12 cellular contexts compared by ENCODE assay signal in genomic region chr20:1377984-1378742, GRCh38. TPM values are rescaled to one million over a fixed set of nuclear protein-coding genes. Genes with fewer than 3 reads are reported as not detected.
DNase-seq lines count a peak whose midpoint lies in the region; ATAC-seq and TF ChIP-seq lines count a peak whose summit lies in the region.
"Had no signal": no experiment of that assay in that cellular context is flagged by ENCODE, and none has a peak within 500 bp of the region (broad histone marks: within the 10 kb centered on the region; RNA-seq: fewer than 3 reads in every experiment).

No MANE protein-coding gene starts in this region.

- no peak for TF ChIP-seq CTCF in IMR-90 (conservative IDR thresholded peaks at IDR 0.05; ENCODE audit: low read depth, low read length)
- TF ChIP-seq CTCF in nephron progenitor cell (IDR thresholded peaks at IDR 0.05): no peak
- no peak for TF ChIP-seq CTCF in WERI-Rb-1 (IDR thresholded peaks at IDR 0.05; ENCODE audit: low read depth, low read length)
- no peak for TF ChIP-seq CTCF in GM20000 (IDR thresholded peaks at IDR 0.05; ENCODE audit: extremely low read depth, missing control alignments)

- peaks cover 18 to 93% of the 10 kb centered on the region in 2 experiments for H3K79me1 ChIP-seq in IMR-90 (ENCODE audit: low read depth in 1 of 2, low read length in 2 of 2)

- WGBS in IMR-90 (ENCODE audit: extremely low coverage in 2 of 2, insufficient read length in 1 of 2), 2 experiments: no CpG with 5 or more reads among the region's 6 CpGs

- CTCF ChIA-PET in IMR-90 (lab: Yijun Ruan, JAX): no interaction called here

- BruUV-seq in IMR-90 (replicated peaks; lab: Mats Ljungman, UMichigan): no TSS peak

- H4K8ac ChIP-seq in IMR-90 (ENCODE audit: low read depth in 2 of 2, low read length in 2 of 2): peak overlapping the region in 1 of 2 experiments; percentile 2; a peak in 1 of 4 replicates

- in situ Hi-C loops in IMR-90 (cut with MboI; ENCODE audit: low sequenced_read_pairs): no loop called here

- no peak for DNase-seq in CD4-positive, CD25-positive, alpha-beta regulatory T cell
- DNase-seq in IMR-90 (peak; percentile 67), astrocyte of the hippocampus (ENCODE audit: low read depth, low spot score) (peak; percentile 76), nephron progenitor cell (no peak), WERI-Rb-1 (no peak), GM20000 (ENCODE audit: low spot score) (no peak), SHP77 treated with DMSO at 0.1 percent for 48 hours (lab: John Stamatoyannopoulos, UW) (no peak)
- DNase-seq: MG63, SIG-M5, sigmoid colon, transverse colon had no signal

- no peak overlapping the region for H2BK15ac ChIP-seq in IMR-90 (ENCODE audit: low read depth, low read length)

- TF ChIP-seq POLR2A in IMR-90 (IDR thresholded peaks at IDR 0.05; ENCODE audit: low read depth, low read length): no peak

- peak overlapping the region; percentile 49 for H3K14ac ChIP-seq in IMR-90 (replicated peaks; ENCODE audit: low read depth, low read length)

- no peak overlapping the region for H3K18ac ChIP-seq in IMR-90 (ENCODE audit: low read depth, low read length)

- H2BK120ac ChIP-seq in IMR-90 (ENCODE audit: low read depth, low read length): no peak overlapping the region

- no peak overlapping the region for H3K4me2 ChIP-seq in IMR-90 (ENCODE audit: low read depth, low read length)

- H3K4me1 ChIP-seq in CD4-positive, CD25-positive, alpha-beta regulatory T cell (ENCODE audit: control insufficient read depth, insufficient read depth, low read length, poor library complexity, severe bottlenecking): peaks cover 45% of the 10 kb centered on the region
- peaks cover 36% of the 10 kb centered on the region for H3K4me1 ChIP-seq in IMR-90 (ENCODE audit: control insufficient read depth, insufficient read depth, low read length)

- dilution Hi-C loops in IMR-90 (cut with HindIII; ENCODE audit: low sequenced_read_pairs, unreplicated experiment): no loop called here

- peaks cover 29% of the 10 kb centered on the region for H3K36me3 ChIP-seq in CD4-positive, CD25-positive, alpha-beta regulatory T cell (ENCODE audit: control insufficient read depth, insufficient read depth, low read length)
- H3K36me3 ChIP-seq in IMR-90 (ENCODE audit: control insufficient read depth, insufficient read depth, low read length) (peaks cover 4% of the 10 kb centered on the region), WERI-Rb-1 (peaks cover 18% of the 10 kb centered on the region)

- peak overlapping the region; percentile 46 for H2AK9ac ChIP-seq in IMR-90 (replicated peaks; ENCODE audit: low read depth, low read length, poor library complexity)

- no peak overlapping the region for H3K9ac ChIP-seq in IMR-90 (ENCODE audit: low read depth, low read length)

- H3K9me1 ChIP-seq in IMR-90 (ENCODE audit: insufficient read depth, low read length): peaks cover 56% of the 10 kb centered on the region

- H3K23ac ChIP-seq in IMR-90 (ENCODE audit: low read depth, low read length): peak overlapping the region; percentile 72

- H2BK20ac ChIP-seq in IMR-90 (ENCODE audit: low read depth, low read length): no peak overlapping the region; the same call in 1 of the 2 replicates

- H3K9me3 Mint-ChIP-seq in CD4-positive, CD25-positive, alpha-beta regulatory T cell: no peaks in the 10 kb centered on the region
- H3K9me3 Mint-ChIP-seq in nephron progenitor cell: no peaks in the 10 kb centered on the region

- intact Hi-C loops in IMR-90 (cut with micrococcal nuclease): loop anchor here (5.0 kb wide), 1 partner anchor 51 kb away; the partner anchor contains the start of gene SDCBP2

- peaks cover 23% of the 10 kb centered on the region for H3K36me3 Mint-ChIP-seq in CD4-positive, CD25-positive, alpha-beta regulatory T cell
- H3K36me3 Mint-ChIP-seq in nephron progenitor cell (ENCODE audit: low read depth): peaks cover 12% of the 10 kb centered on the region

- no peak overlapping the region for H4K5ac ChIP-seq in IMR-90 (ENCODE audit: low read depth, low read length)

- no peaks in the 10 kb centered on the region for H3K27me3 ChIP-seq in CD4-positive, CD25-positive, alpha-beta regulatory T cell (ENCODE audit: control insufficient read depth, insufficient read depth, low read length)
- no peaks in the 10 kb centered on the region for H3K27me3 ChIP-seq in IMR-90 (ENCODE audit: control insufficient read depth, insufficient read depth, low read length)
- H3K27me3 ChIP-seq in WERI-Rb-1 (ENCODE audit: insufficient read depth, low read depth, severe bottlenecking): no peaks in the 10 kb centered on the region
- H3K27me3 ChIP-seq: MG63, sigmoid colon, transverse colon had no signal

- peak overlapping the region; percentile 27 for H3K4me3 ChIP-seq in CD4-positive, CD25-positive, alpha-beta regulatory T cell (ENCODE audit: low read depth, low read length)
- no peak overlapping the region for H3K4me3 ChIP-seq in IMR-90 (ENCODE audit: insufficient read depth, low read depth, low read length)
- no peak overlapping the region for H3K4me3 ChIP-seq in WERI-Rb-1 (ENCODE audit: low read depth, low read length)
- H3K4me3 ChIP-seq: MG63, sigmoid colon, transverse colon had no signal

- POLR2A ChIA-PET in IMR-90 (lab: Charles Lee; ENCODE audit: unreplicated experiment): no interaction called here

- peak overlapping the region; percentile 63; the same call in 1 of the 2 replicates for H2AK5ac ChIP-seq in IMR-90 (ENCODE audit: low read depth, low read length)

- no peaks in the 10 kb centered on the region for H3K27me3 Mint-ChIP-seq in CD4-positive, CD25-positive, alpha-beta regulatory T cell
- peaks cover 2% of the 10 kb centered on the region for H3K27me3 Mint-ChIP-seq in nephron progenitor cell (ENCODE audit: low read depth, poor library complexity)

- H4K20me1 ChIP-seq in IMR-90 (ENCODE audit: insufficient read depth, low read length): peaks cover 93% of the 10 kb centered on the region

- H4K91ac ChIP-seq in IMR-90 (ENCODE audit: insufficient read depth, low read depth, low read length): no peak overlapping the region

- H3K9me3 ChIP-seq in CD4-positive, CD25-positive, alpha-beta regulatory T cell (ENCODE audit: control insufficient read depth in 2 of 2, low read length in 2 of 2): no peaks in the 10 kb centered on the region
- H3K9me3 ChIP-seq in IMR-90 (ENCODE audit: control insufficient read depth, insufficient read depth, low read length): no peaks in the 10 kb centered on the region
- no peaks in the 10 kb centered on the region for H3K9me3 ChIP-seq in WERI-Rb-1 (ENCODE audit: severe bottlenecking)
- H3K9me3 ChIP-seq: MG63, sigmoid colon, transverse colon had no signal

- peak overlapping the region; percentile 26; the same call in 1 of the 2 replicates for H3K4ac ChIP-seq in IMR-90 (ENCODE audit: low read depth, low read length)

- TF ChIP-seq RAD21 in IMR-90 (IDR thresholded peaks at IDR 0.05; ENCODE audit: low read length): no peak

- H2AFZ ChIP-seq in IMR-90 (replicated peaks; ENCODE audit: low read length, poor library complexity): no peak overlapping the region

- H3K56ac ChIP-seq in IMR-90 (ENCODE audit: extremely low read depth, insufficient read depth, low read length): no peak overlapping the region

- peak overlapping the region; percentile 69 to 90 (median 86) for H3K27ac Mint-ChIP-seq in CD4-positive, CD25-positive, alpha-beta regulatory T cell
- H3K27ac Mint-ChIP-seq in nephron progenitor cell: peak overlapping the region; percentile 89

- peak overlapping the region in 3 of 4 donors; percentile 19 to 63 (median 58) for H3K4me3 Mint-ChIP-seq in CD4-positive, CD25-positive, alpha-beta regulatory T cell
- no peak overlapping the region for H3K4me3 Mint-ChIP-seq in nephron progenitor cell

- ATAC-seq in CD4-positive, CD25-positive, alpha-beta regulatory T cell (ENCODE audit: low read depth in 2 of 2): no peak
- ATAC-seq in IMR-90 (ENCODE audit: low read depth) (no peak), GM18502 (IDR thresholded peaks at IDR 0.05; ENCODE audit: poor library complexity, unreplicated experiment) (no peak)

- peaks cover 58 to 93% (median 75%) of the 10 kb centered on the region in 4 donors for H3K4me1 Mint-ChIP-seq in CD4-positive, CD25-positive, alpha-beta regulatory T cell
- H3K4me1 Mint-ChIP-seq in nephron progenitor cell: peaks cover 83% of the 10 kb centered on the region

- peak overlapping the region; percentile 60 for H2BK5ac ChIP-seq in IMR-90 (ENCODE audit: low read depth, low read length, poor library complexity, severe bottlenecking)

- no peak overlapping the region for H3K27ac ChIP-seq in CD4-positive, CD25-positive, alpha-beta regulatory T cell (ENCODE audit: insufficient read depth, low read length, poor library complexity, severe bottlenecking)
- H3K27ac ChIP-seq in IMR-90 (ENCODE audit: insufficient read depth, low read length) (no peak overlapping the region), WERI-Rb-1 (no peak overlapping the region)

TF ChIP-seq in IMR-90, 13 proteins besides CTCF, POLR2A, EP300 and RAD21:
- TF ChIP-seq MAFK (IDR thresholded peaks at IDR 0.05; ENCODE audit: low read depth, low read length) (no peak), FOS (IDR thresholded peaks at IDR 0.05; ENCODE audit: low read depth, low read length) (no peak), BHLHE40 (IDR thresholded peaks at IDR 0.05; ENCODE audit: low read depth, low read length) (no peak), CEBPB (IDR thresholded peaks at IDR 0.05; ENCODE audit: low read depth, low read length) (0 out of 2 replicates have a peak, but pooled peaks have one; percentile 12), RFX5 (IDR thresholded peaks at IDR 0.05; ENCODE audit: low read depth, low read length) (no peak)
TF ChIP-seq in IMR-90: peak in this region for 1.

RNA-seq across cellular contexts. Expression of gene FKBP1A, which starts 14.7 kb away (rescaled TPM):
- 84.3 TPM for total RNA-seq in CD4-positive, CD25-positive, alpha-beta regulatory T cell
- polyA plus RNA-seq in CD4-positive, CD25-positive, alpha-beta regulatory T cell: 10 to 100 TPM; 49.1 to 72.4 (median 59.4) TPM
- 91.9 and 120 TPM in 2 replicates for total RNA-seq in IMR-90 (2012; rRNA removed)
- polyA plus RNA-seq in IMR-90 (2012; rRNA removed): 513 and 528 TPM in 2 replicates
- polyA plus RNA-seq in IMR-90 (2012; cell fraction: cytosol; rRNA removed): 250 and 846 TPM in 2 replicates
- polyA plus RNA-seq in IMR-90 (2012; cell fraction: nucleus; rRNA removed; ENCODE audit: low replicate concordance): 45.1 and 159 TPM in 2 replicates

RNA-seq across cellular contexts. Expression of gene SDCBP2, which starts 49.2 kb away (rescaled TPM):
- total RNA-seq in CD4-positive, CD25-positive, alpha-beta regulatory T cell: 1.2 TPM
- 1 to 10 TPM; 1.6 to 4.3 (median 3.4) TPM for polyA plus RNA-seq in CD4-positive, CD25-positive, alpha-beta regulatory T cell
- 0.54 and 0.83 TPM in 2 replicates for total RNA-seq in IMR-90 (2012; rRNA removed)
- polyA plus RNA-seq in IMR-90 (2012; rRNA removed): 1.3 TPM in 2 replicates
- polyA plus RNA-seq in IMR-90 (2012; cell fraction: cytosol; rRNA removed): 1.5 and 1.6 TPM in 2 replicates
- 2.5 and 4.1 TPM in 2 replicates for polyA plus RNA-seq in IMR-90 (2012; cell fraction: nucleus; rRNA removed; ENCODE audit: low replicate concordance)

Comparison
In these comparisons a context has a peak if more than half of its experiments do, and no peak if none do; other contexts are left out.
1. DNase-seq: peak in IMR-90 (single experiment) and astrocyte of the hippocampus (single experiment); none in CD4-positive, CD25-positive, alpha-beta regulatory T cell (0 of 3), nephron progenitor cell (single experiment), WERI-Rb-1 (single experiment), GM20000 (single experiment) and SHP77 treated with DMSO at 0.1 percent for 48 hours (single experiment).